8 cellular contexts compared by ENCODE assay signal in genomic region chr19:50325310-50326100, GRCh38. TPM values are rescaled to one million over a fixed set of nuclear protein-coding genes. Genes with fewer than 3 reads are reported as not detected.
DNase-seq lines count a peak whose midpoint lies in the region; ATAC-seq, FAIRE-seq and TF ChIP-seq lines count a peak whose summit lies in the region.

No MANE protein-coding gene starts in this region.

- WGBS in body of pancreas, 2 donors, result 2 to 9% methylated on average over 11 to 46 of the region's 48 CpGs
- WGBS in gastroesophageal sphincter (ENCODE audit: low coverage in 1 of 2), 2 donors, result 0% methylated on average over 1 to 10 of the region's 48 CpGs

- TF ChIP-seq CTCF in GM13977 (IDR thresholded peaks at IDR 0.05; ENCODE audit: extremely low read depth, insufficient read depth, missing control alignments), result no peak
- TF ChIP-seq CTCF in body of pancreas (IDR thresholded peaks at IDR 0.05), result no peak
- TF ChIP-seq CTCF in kidney (IDR thresholded peaks at IDR 0.05; ENCODE audit: borderline replicate concordance, extremely low read depth, insufficient read depth), result no peak
- no peak for TF ChIP-seq CTCF in gastroesophageal sphincter (IDR thresholded peaks at IDR 0.05)

- no peaks in the 10 kb centered on the region for H3K9me3 ChIP-seq in body of pancreas
- H3K9me3 ChIP-seq in kidney (ENCODE audit: control insufficient read depth in 1 of 2, low read length in 2 of 2), result no peaks in the 10 kb centered on the region
- no peaks in the 10 kb centered on the region for H3K9me3 ChIP-seq in gastroesophageal sphincter

- H3K27me3 ChIP-seq in body of pancreas (no peaks in the 10 kb centered on the region), gastroesophageal sphincter (peaks cover 72% of the 10 kb centered on the region)

- TF ChIP-seq POLR2A in body of pancreas (IDR thresholded peaks at IDR 0.05) (no peak), gastroesophageal sphincter (IDR thresholded peaks at IDR 0.05) (no peak)

- in situ Hi-C loops in GM13977 (cut with MboI; ENCODE audit: low pct_unique_long_range_greater_than_20kb, low sequenced_read_pairs, unreplicated experiment), result no loop called here

- no peak for FAIRE-seq in kidney (lab: Jason Lieb, UNC)
- no peak for FAIRE-seq in RCC 7860 (lab: Jason Lieb, UNC)

- H3K9ac ChIP-seq in kidney (ENCODE audit: low read length in 2 of 2), result no peak overlapping the region

- H3K27ac ChIP-seq in body of pancreas (no peak overlapping the region), kidney (ENCODE audit: low read depth in 2 of 2, low read length in 2 of 2) (no peak overlapping the region), gastroesophageal sphincter (no peak overlapping the region)

- peak; percentile 98 for DNase-seq in GM13977 (ENCODE audit: low spot score)
- peak; percentile 84 for DNase-seq in NCI-H2107 (lab: John Stamatoyannopoulos, UW)
- peak; percentile 83 for DNase-seq in UCSD-AML1 (lab: John Stamatoyannopoulos, UW; ENCODE audit: unreplicated experiment)
- peak; percentile 80 to 85 (median 82) for DNase-seq in body of pancreas
- peak; percentile 89 for DNase-seq in kidney
- peak; percentile 59 to 76 for DNase-seq in stimulated activated CD4-positive, alpha-beta T cell treated with anti-CD3 and anti-CD28 coated beads, Interleukin-4, amount 100 ng/mL, for 4 hours
- no peak for DNase-seq in RCC 7860 (ENCODE audit: low spot score)

- H3K36me3 ChIP-seq in body of pancreas (replicated peaks in 1 of 2; ENCODE audit: insufficient read depth in 1 of 2, low read depth in 2 of 2) (no peaks in the 10 kb centered on the region), kidney (ENCODE audit: control insufficient read depth in 1 of 2, insufficient read depth in 2 of 2, low read length in 2 of 2) (no peaks in the 10 kb centered on the region), gastroesophageal sphincter (no peaks in the 10 kb centered on the region)

- ATAC-seq in body of pancreas (peak; percentile 31), gastroesophageal sphincter (no peak)

- TF ChIP-seq EP300 in gastroesophageal sphincter (IDR thresholded peaks at IDR 0.05), result no peak

- intact Hi-C loops in body of pancreas (cut with DNase I), result no loop called here
- intact Hi-C loops in kidney (cut with DNase I), result no loop called here

- H3K4me1 ChIP-seq in body of pancreas (peaks cover 43% of the 10 kb centered on the region), kidney (ENCODE audit: control insufficient read depth in 1 of 2, insufficient read depth in 1 of 2, low read depth in 1 of 2, low read length in 2 of 2) (peaks cover 0 to 13% of the 10 kb centered on the region in 2 donors), gastroesophageal sphincter (peaks cover 0 to 43% (median 18%) of the 10 kb centered on the region in 3 donors)

- H3K4me3 ChIP-seq in body of pancreas, result no peak overlapping the region
- H3K4me3 ChIP-seq in kidney (ENCODE audit: low read length in 2 of 2), result peak overlapping the region; percentile 51 to 71
- no peak overlapping the region for H3K4me3 ChIP-seq in gastroesophageal sphincter

RNA-seq across cellular contexts. Expression of gene KCNC3, which starts 3.7 kb away (rescaled TPM):
- total RNA-seq in body of pancreas (1 to 10 TPM; 1.8 to 6.3 TPM), kidney (31.0 TPM), gastroesophageal sphincter (under 1 TPM in 3 of 4 donors, not detected in 1; 0.16 to 0.67 (median 0.58) TPM)
- 9.1 TPM for polyA plus RNA-seq in kidney (ENCODE audit: insufficient read depth, low read depth, low replicate concordance)

RNA-seq across cellular contexts. Expression of gene NAPSA, which starts 39.9 kb away (rescaled TPM):
- 1 to 10 TPM; 1.8 to 2.3 TPM for total RNA-seq in body of pancreas
- 217 TPM for total RNA-seq in kidney
- 268 TPM for polyA plus RNA-seq in kidney (ENCODE audit: insufficient read depth, low read depth, low replicate concordance)
- total RNA-seq in gastroesophageal sphincter, result 1 to 10 TPM in 1 of 4 donors, not detected in 3; 1.0 TPM

RNA-seq across cellular contexts. Expression of gene NR1H2, which starts 50.8 kb away (rescaled TPM):
- total RNA-seq in body of pancreas, result 10 to 100 TPM; 43.2 to 50.1 TPM
- total RNA-seq in kidney, result 80.4 TPM
- 59.7 TPM for polyA plus RNA-seq in kidney (ENCODE audit: insufficient read depth, low read depth, low replicate concordance)
- total RNA-seq in gastroesophageal sphincter, result 100 to 1,000 TPM; 138 to 191 (median 145) TPM

RNA-seq across cellular contexts. Expression of gene POLD1, which starts 58.6 kb away (rescaled TPM):
- 10 to 100 TPM; 13.2 to 13.8 TPM for total RNA-seq in body of pancreas
- 22.1 TPM for total RNA-seq in kidney
- 17.8 TPM for polyA plus RNA-seq in kidney (ENCODE audit: insufficient read depth, low read depth, low replicate concordance)
- 10 to 100 TPM in 2 of 4 donors, 1 to 10 TPM in 2; 7.2 to 13.7 (median 10.3) TPM for total RNA-seq in gastroesophageal sphincter

Comparison
In these comparisons a context has a peak if more than half of its experiments do, and no peak if none do; other contexts are left out.
1. H3K4me3 ChIP-seq: peak in kidney (2 of 2); none in body of pancreas (0 of 2) and gastroesophageal sphincter (0 of 2).
2. RNA of gene NAPSA, which starts 39.9 kb away (total RNA-seq): 217 TPM in kidney (single experiment); 1.8 to 2.3 TPM in body of pancreas and 1.0 TPM in gastroesophageal sphincter; every median in the first group is over 10 times any median in the second.